Comparison of ENCODE assay signal across 6 cellular contexts in genomic region chr22:23786261-23786710, GRCh38. TPM values are rescaled to one million over a fixed set of nuclear protein-coding genes. Genes with fewer than 3 reads are reported as not detected.
A peak's percentile ranks its signal among the peaks of the same experiment; 100 is the strongest.
DNase-seq lines count a peak whose midpoint lies in the region; ATAC-seq and TF ChIP-seq lines count a peak whose summit lies in the region.

No MANE protein-coding gene starts in this region.

- H3K79me2 ChIP-seq in OCI-LY1 (ENCODE audit: insufficient read depth, low read length): peaks cover 38% of the 10 kb centered on the region

- no peak overlapping the region for H2AFZ ChIP-seq in OCI-LY1 (ENCODE audit: low read length)

- no peak for ATAC-seq in stimulated activated effector memory CD8-positive, alpha-beta T cell treated with anti-CD3 and anti-CD28 coated beads, Interleukin-12 subunit alpha, Interleukin-12 subunit beta, amount 100 ng/mL, for 72 hours
- ATAC-seq in GM18505 (IDR thresholded peaks at IDR 0.05; ENCODE audit: unreplicated experiment): no peak
- no peak for ATAC-seq in GM19351 (IDR thresholded peaks at IDR 0.05; ENCODE audit: unreplicated experiment)
- ATAC-seq in HG03196 (IDR thresholded peaks at IDR 0.05; ENCODE audit: unreplicated experiment): no peak

- TF ChIP-seq CTCF in OCI-LY1 (IDR thresholded peaks at IDR 0.05; ENCODE audit: low read length): no peak

- peaks cover 14% of the 10 kb centered on the region for H3K4me1 Mint-ChIP-seq in stimulated activated effector memory CD8-positive, alpha-beta T cell treated with anti-CD3 and anti-CD28 coated beads, Interleukin-12 subunit alpha, Interleukin-12 subunit beta, amount 100 ng/mL, for 72 hours

- DNase-seq in stimulated activated effector memory CD8-positive, alpha-beta T cell treated with anti-CD3 and anti-CD28 coated beads, Interleukin-12 subunit alpha, Interleukin-12 subunit beta, amount 100 ng/mL, for 72 hours (ENCODE audit: low spot score in 2 of 2): no peak

- H3K27ac ChIP-seq in OCI-LY1 (ENCODE audit: low read depth, low read length, poor library complexity, severe bottlenecking): peak overlapping the region; percentile 81
- peak overlapping the region; percentile 98 to 100 for H3K27ac ChIP-seq in esophagus (ENCODE audit: low read depth in 2 of 2, low read length in 1 of 2)

- peak overlapping the region; percentile 75 for H3K4me3 Mint-ChIP-seq in stimulated activated effector memory CD8-positive, alpha-beta T cell treated with anti-CD3 and anti-CD28 coated beads, Interleukin-12 subunit alpha, Interleukin-12 subunit beta, amount 100 ng/mL, for 72 hours

- no peaks in the 10 kb centered on the region for H3F3A ChIP-seq in OCI-LY1 (ENCODE audit: insufficient read depth, low read length)

- no peaks in the 10 kb centered on the region for H4K20me1 ChIP-seq in OCI-LY1 (ENCODE audit: insufficient read depth, low read length)

- no peak for TF ChIP-seq POLR2A in GM18505 (IDR thresholded peaks at IDR 0.05; ENCODE audit: borderline replicate concordance, extremely low read depth, insufficient read depth, insufficient read length)

- WGBS in esophagus, 2 donors: 22 to 34% methylated on average over 9 of the region's 9 CpGs

- peak overlapping the region; percentile 92 for H3K27ac Mint-ChIP-seq in stimulated activated effector memory CD8-positive, alpha-beta T cell treated with anti-CD3 and anti-CD28 coated beads, Interleukin-12 subunit alpha, Interleukin-12 subunit beta, amount 100 ng/mL, for 72 hours

- no peaks in the 10 kb centered on the region for H3K9me3 Mint-ChIP-seq in stimulated activated effector memory CD8-positive, alpha-beta T cell treated with anti-CD3 and anti-CD28 coated beads, Interleukin-12 subunit alpha, Interleukin-12 subunit beta, amount 100 ng/mL, for 72 hours

- H3K4me1 ChIP-seq in OCI-LY1 (ENCODE audit: insufficient read depth, low read length, severe bottlenecking): peaks cover 34% of the 10 kb centered on the region
- H3K4me1 ChIP-seq in esophagus (ENCODE audit: control insufficient read depth in 2 of 2, insufficient read depth in 2 of 2, low read length in 1 of 2): peaks cover 4 to 15% of the 10 kb centered on the region in 2 donors

- H3K4me2 ChIP-seq in OCI-LY1 (ENCODE audit: low read length): peak overlapping the region; percentile 83

- H3K4me3 ChIP-seq in OCI-LY1 (ENCODE audit: low read depth, low read length, poor library complexity, severe bottlenecking) (peak overlapping the region; percentile 73), esophagus (ENCODE audit: low read depth in 1 of 2, low read length in 2 of 2) (peak overlapping the region; percentile 66 to 91)

- H3K36me3 ChIP-seq in OCI-LY1 (ENCODE audit: insufficient read depth, low read length) (peaks cover 2% of the 10 kb centered on the region; the same call in 1 of the 2 replicates), esophagus (ENCODE audit: control insufficient read depth in 2 of 2, insufficient read depth in 2 of 2, low read length in 1 of 2) (peaks cover 0 to 3% of the 10 kb centered on the region in 2 donors)

- H3K9me2 ChIP-seq in OCI-LY1 (ENCODE audit: low read depth, low read length): no peaks in the 10 kb centered on the region

- peaks cover 21% of the 10 kb centered on the region for H3K36me3 Mint-ChIP-seq in stimulated activated effector memory CD8-positive, alpha-beta T cell treated with anti-CD3 and anti-CD28 coated beads, Interleukin-12 subunit alpha, Interleukin-12 subunit beta, amount 100 ng/mL, for 72 hours

- H3K27me3 ChIP-seq in OCI-LY1 (ENCODE audit: insufficient read depth, low read length): no peaks in the 10 kb centered on the region
- no peaks in the 10 kb centered on the region for H3K27me3 ChIP-seq in esophagus (ENCODE audit: control insufficient read depth in 1 of 2, insufficient read depth in 2 of 2, low read length in 2 of 2)

- H3K9me3 ChIP-seq in OCI-LY1 (ENCODE audit: low read length) (no peaks in the 10 kb centered on the region), esophagus (ENCODE audit: control insufficient read depth in 2 of 2, insufficient read depth in 1 of 2, low read depth in 1 of 2, low read length in 1 of 2) (no peaks in the 10 kb centered on the region)

- peak overlapping the region; percentile 90 for H3K9ac ChIP-seq in OCI-LY1 (ENCODE audit: low read length)

RNA-seq across cellular contexts. Expression of gene SMARCB1, which starts 0.5 kb away (rescaled TPM):
- polyA plus RNA-seq in esophagus: 10 to 100 TPM; 32.1 to 51.6 TPM

RNA-seq across cellular contexts. Expression of gene MMP11, which starts 13.6 kb away (rescaled TPM):
- polyA plus RNA-seq in esophagus: under 1 TPM; 0.49 to 0.53 TPM

RNA-seq across cellular contexts. Expression of gene CHCHD10, which starts 18.5 kb away (rescaled TPM):
- polyA plus RNA-seq in esophagus: 100 to 1,000 TPM; 115 to 191 TPM

RNA-seq across cellular contexts. Expression of gene C22orf15, which starts 23.5 kb away (rescaled TPM):
- polyA plus RNA-seq in esophagus: under 1 TPM in 1 of 2 donors, not detected in 1; 0.14 TPM

RNA-seq across cellular contexts. Expression of gene VPREB3, which starts 32.1 kb away (rescaled TPM):
- polyA plus RNA-seq in esophagus: under 1 TPM; 0.45 to 0.98 TPM
